24 cellular contexts compared by ENCODE assay signal in genomic region chr9:131296906-131297500, GRCh38. TPM values are rescaled to one million over a fixed set of nuclear protein-coding genes. Genes with fewer than 3 reads are reported as not detected.
DNase-seq lines count a peak whose midpoint lies in the region; ATAC-seq and TF ChIP-seq lines count a peak whose summit lies in the region.
"Had no signal": no experiment of that assay in that cellular context is flagged by ENCODE, and none has a peak within 500 bp of the region (broad histone marks: within the 10 kb centered on the region; RNA-seq: fewer than 3 reads in every experiment).

No MANE protein-coding gene starts in this region.

- H3K27me3 ChIP-seq in right cardiac atrium (ENCODE audit: control insufficient read depth, insufficient read depth) (no peaks in the 10 kb centered on the region), skeletal muscle tissue (ENCODE audit: control insufficient read depth in 3 of 3, insufficient read depth in 3 of 3, low read length in 3 of 3) (no peaks in the 10 kb centered on the region)
- H3K27me3 ChIP-seq: MG63, Peyer's patch had no signal

- DNase-seq in Right ventricle myocardium superior: no peak
- no peak for DNase-seq in left cardiac atrium
- DNase-seq in erythroblast (lab: John Stamatoyannopoulos, UW): peak; percentile 53 to 80
- peak in 1 of 3 donors; percentile 30 for DNase-seq in right cardiac atrium
- DNase-seq in stimulated activated naive CD8-positive, alpha-beta T cell treated with anti-CD3 and anti-CD28 coated beads, Interleukin-15, Interleukin-2, amounts not matched to agents 100 U/mL and 50 U/mL, for 24 hours: no peak
- DNase-seq in GM20000 (ENCODE audit: low spot score): no peak
- DNase-seq: CD4-positive, alpha-beta T cell; COR-L47; DMS53; GOT3; HFFc6; KG1; MG63; NCI-H1105 treated with DMSO at 0.1 percent for 48 hours; NCI-H146; NCI-H2029 treated with DMSO at 0.1 percent for 48 hours; NCI-H226; NCI-H510A; NCI-H69; Peyer's patch had no signal

- peak; percentile 1 for ATAC-seq in Right ventricle myocardium superior (ENCODE audit: poor library complexity)
- no peak for ATAC-seq in left cardiac atrium
- no peak for ATAC-seq in right cardiac atrium
- no peak for ATAC-seq in stimulated activated naive CD8-positive, alpha-beta T cell treated with anti-CD3 and anti-CD28 coated beads, Interleukin-15, Interleukin-2, amounts not matched to agents 100 U/mL and 50 U/mL, for 24 hours
- ATAC-seq in HG03354 (IDR thresholded peaks at IDR 0.05; ENCODE audit: poor library complexity, severe bottlenecking, unreplicated experiment): no peak
- ATAC-seq: SK-N-SH treated with all-trans-retinoic acid at 6 μM for 48 hours had no signal

- 76% methylated on average over 8 of the region's 8 CpGs for WGBS in right cardiac atrium

- H3K9me3 ChIP-seq in right cardiac atrium (ENCODE audit: control insufficient read depth, low read length) (no peaks in the 10 kb centered on the region), skeletal muscle tissue (ENCODE audit: control insufficient read depth in 3 of 3, low read length in 3 of 3) (no peaks in the 10 kb centered on the region)
- H3K9me3 ChIP-seq: HAP-1, MG63, Peyer's patch had no signal

- TF ChIP-seq POLR2A in erythroblast (IDR thresholded peaks at IDR 0.05; ENCODE audit: low read length): no peak

- H3K4me1 ChIP-seq in right cardiac atrium (ENCODE audit: control insufficient read depth, insufficient read depth, low read length): peaks cover 8% of the 10 kb centered on the region
- peaks cover 67 to 89% (median 85%) of the 10 kb centered on the region in 3 donors for H3K4me1 ChIP-seq in skeletal muscle tissue (ENCODE audit: control insufficient read depth in 3 of 3, insufficient read depth in 3 of 3, low read length in 3 of 3)
- H3K4me1 ChIP-seq: HAP-1, Peyer's patch had no signal

- peaks cover 18 to 29% (median 22%) of the 10 kb centered on the region in 3 donors for H3K36me3 ChIP-seq in skeletal muscle tissue (ENCODE audit: control insufficient read depth in 3 of 3, insufficient read depth in 3 of 3, low read length in 3 of 3)
- H3K36me3 ChIP-seq: HAP-1, MG63, Peyer's patch had no signal

- TF ChIP-seq CTCF in GM20000 (IDR thresholded peaks at IDR 0.05; ENCODE audit: extremely low read depth, missing control alignments): no peak

- H3K9ac ChIP-seq in skeletal muscle tissue (ENCODE audit: low read depth in 1 of 3, low read length in 3 of 3): peak overlapping the region; percentile 40 to 77 (median 73)

- H3K27ac ChIP-seq in right cardiac atrium (ENCODE audit: low read length): peak overlapping the region; percentile 94
- H3K27ac ChIP-seq in skeletal muscle tissue (ENCODE audit: low read depth, low read length): peak overlapping the region; percentile 80
- H3K27ac ChIP-seq: Peyer's patch had no signal

- intact Hi-C loops in Right ventricle myocardium superior (cut with DNase I) (no loop called here), left cardiac atrium (cut with DNase I) (loop anchor here in 1 of 2 donors (5.0 kb wide), 1 partner anchor 35 kb away; no protein-coding TSS in a partner anchor), right cardiac atrium (cut with DNase I) (no loop called here)

- H3K4me3 ChIP-seq in right cardiac atrium (ENCODE audit: low read length) (no peak overlapping the region), skeletal muscle tissue (ENCODE audit: low read length in 3 of 3) (peak overlapping the region in 1 of 3 donors; percentile 45)
- H3K4me3 ChIP-seq: HAP-1, MG63, Peyer's patch had no signal

RNA-seq across cellular contexts. Expression of gene PLPP7, which starts 7.5 kb away (rescaled TPM):
- total RNA-seq in Right ventricle myocardium superior (115 TPM), left cardiac atrium (100 to 1,000 TPM in 1 of 2 donors, 10 to 100 TPM in 1; 82.7 to 108 TPM), right cardiac atrium (100 to 1,000 TPM in 3 of 4 donors, 10 to 100 TPM in 1; 96.3 to 126 (median 106) TPM), skeletal muscle tissue (34.4 TPM)
- polyA plus RNA-seq in right cardiac atrium: 160 TPM

RNA-seq across cellular contexts. Expression of gene FAM78A, which starts 20.7 kb away (rescaled TPM):
- total RNA-seq in Right ventricle myocardium superior: 55.7 TPM
- 10 to 100 TPM; 50.4 to 60.5 TPM for total RNA-seq in left cardiac atrium
- 10 to 100 TPM; 37.9 to 63.8 (median 53.9) TPM for total RNA-seq in right cardiac atrium
- 50.7 TPM for polyA plus RNA-seq in right cardiac atrium
- 14.6 TPM for total RNA-seq in skeletal muscle tissue

Comparison
In these comparisons a context has a peak if more than half of its experiments do, and no peak if none do; other contexts are left out.
1. DNase-seq: peak in erythroblast (2 of 2); none in Right ventricle myocardium superior (single experiment), left cardiac atrium (single experiment), stimulated activated naive CD8-positive, alpha-beta T cell treated with anti-CD3 and anti-CD28 coated beads, Interleukin-15, Interleukin-2, amounts not matched to agents 100 U/mL and 50 U/mL, for 24 hours (single experiment) and GM20000 (single experiment).